ENCODE assay signal across 30 cellular contexts in genomic region chr10:9656386-9656785, GRCh38.
"Had no signal": no experiment of that assay in that cellular context is flagged by ENCODE, and none has a peak within 500 bp of the region (broad histone marks: within the 10 kb centered on the region; RNA-seq: fewer than 3 reads in every experiment).

No MANE protein-coding gene starts in this region.

- H3K4me3 ChIP-seq: adrenal gland, ascending aorta had no signal

- DNase-seq: activated B cell treated with CpG ODN at 0.5 μM for 24 hours; activated CD4-positive, alpha-beta memory T cell treated with anti-CD3 and anti-CD28 coated beads for 36 hours; activated CD4-positive, alpha-beta T cell treated with anti-CD3 and anti-CD28 coated beads for 4 hours; activated CD4-positive, alpha-beta T cell treated with anti-CD3 and anti-CD28 coated beads, Interleukin-2, amount 10 ng/mL, durations not matched to agents 24 days and 14 days; activated CD4-positive, alpha-beta T cell treated with anti-CD3 and anti-CD28 coated beads, Interleukin-2, amount 50 U/mL, for 1 hour; activated CD4-positive, alpha-beta T cell treated with anti-CD3 and anti-CD28 coated beads, Interleukin-2, amount 50 U/mL, for 4 hours; activated CD4-positive, CD25-positive, alpha-beta regulatory T cell treated with anti-CD3 and anti-CD28 coated beads, Interleukin-2, amount 50 U/mL, for 72 hours; activated CD8-positive, alpha-beta memory T cell treated with anti-CD3 and anti-CD28 coated beads, Interleukin-2, amount 50 U/mL, for 4 hours; activated CD8-positive, alpha-beta T cell treated with anti-CD3 and anti-CD28 coated beads for 36 hours; activated effector memory CD4-positive, alpha-beta T cell treated with anti-CD3 and anti-CD28 coated beads, Interleukin-2, amount 50 U/mL, for 16 hours; activated gamma-delta T cell treated with Interleukin-2 at 50 U/mL for 16 hours; activated naive CD4-positive, alpha-beta T cell; activated naive CD4-positive, alpha-beta T cell treated with anti-CD3 and anti-CD28 coated beads for 36 hours; activated naive CD4-positive, alpha-beta T cell treated with anti-CD3 and anti-CD28 coated beads, Interleukin-2, amount 50 U/mL, for 16 hours; activated naive CD8-positive, alpha-beta T cell treated with anti-CD3 and anti-CD28 coated beads for 36 hours; activated T-cell treated with anti-CD3 and anti-CD28 coated beads for 4 hours; activated T-cell treated with anti-CD3 and anti-CD28 coated beads, Interleukin-2, amount 50 U/mL, for 1 hour; activated T-cell treated with anti-CD3 and anti-CD28 coated beads, Interleukin-2, amount 50 U/mL, for 4 hours; activated T-cell treated with anti-CD3 and anti-CD28 coated beads, Interleukin-2, amount 50 U/mL, for 72 hours; adrenal gland; amygdala; anterior cingulate cortex; central memory CD4-positive, alpha-beta T cell; T-helper 1 cell; T-helper 2 cell; T-helper 9 cell had no signal

- H3K27ac ChIP-seq: adrenal gland, ascending aorta, VCaP had no signal

- H3K27me3 ChIP-seq: adrenal gland, ascending aorta had no signal

- ATAC-seq: activated CD8-positive, alpha-beta T cell treated with anti-CD3 and anti-CD28 coated beads for 36 hours; activated naive CD4-positive, alpha-beta T cell treated with anti-CD3 and anti-CD28 coated beads, Interleukin-2, amount 50 U/mL, for 72 hours; activated T-cell treated with anti-CD3 and anti-CD28 coated beads, Interleukin-2, amount 50 U/mL, for 4 hours; activated T-cell treated with anti-CD3 and anti-CD28 coated beads, Interleukin-2, amount 50 U/mL, for 72 hours; activated T-helper 17 cell treated with anti-CD3 and anti-CD28 coated beads, Interleukin-2, amount 50 U/mL, for 72 hours had no signal
